In the genomic region with DNA sequence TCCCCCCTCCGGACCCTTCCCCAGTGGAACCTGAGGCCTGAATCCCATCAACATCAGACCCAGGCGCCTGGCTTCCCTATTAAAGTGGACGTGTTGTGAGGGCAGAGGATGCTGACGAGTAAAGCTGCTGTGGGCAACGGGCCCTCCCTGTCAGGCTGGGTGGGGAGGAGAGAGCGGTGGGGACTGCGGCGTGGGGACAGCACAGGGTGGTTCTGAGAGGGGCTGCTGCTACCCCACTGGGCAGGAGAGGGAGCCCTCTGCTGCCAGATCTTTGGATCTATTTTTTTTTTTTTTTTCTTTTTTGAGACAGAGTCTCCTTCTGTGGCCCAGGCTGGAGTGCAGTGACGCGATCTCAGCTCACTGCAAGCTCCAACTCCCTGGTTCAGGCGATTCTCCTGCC, we compare ENCODE assay signal across 13 cellular contexts. TPM values are rescaled to one million over a fixed set of nuclear protein-coding genes. Genes with fewer than 3 reads are reported as not detected.
DNase-seq lines count a peak whose midpoint lies in the region; ATAC-seq, FAIRE-seq and TF ChIP-seq lines count a peak whose summit lies in the region.
"Had no signal": no experiment of that assay in that cellular context is flagged by ENCODE, and none has a peak within 500 bp of the region (broad histone marks: within the 10 kb centered on the region; RNA-seq: fewer than 3 reads in every experiment).

No MANE protein-coding gene starts in this region.

- no peak overlapping the region for H2BK120ac ChIP-seq in IMR-90 (ENCODE audit: low read depth, low read length)

- no peak for TF ChIP-seq POLR2A in IMR-90 (IDR thresholded peaks at IDR 0.05; ENCODE audit: low read depth, low read length)

- H3K27ac ChIP-seq in IMR-90 (ENCODE audit: insufficient read depth, low read length) (no peak overlapping the region), astrocyte (ENCODE audit: low read depth, low read length) (peak overlapping the region; percentile 7), osteoblast (ENCODE audit: low read depth, low read length) (no peak overlapping the region), ascending aorta (no peak overlapping the region)
- H3K27ac ChIP-seq: pancreas, VCaP had no signal

- no peak overlapping the region for H3K4ac ChIP-seq in IMR-90 (ENCODE audit: low read depth, low read length)

- H3K4me3 Mint-ChIP-seq in astrocyte (ENCODE audit: unreplicated experiment), result no peak overlapping the region
- H3K4me3 Mint-ChIP-seq: brain had no signal

- no peaks in the 10 kb centered on the region for H3K36me3 Mint-ChIP-seq in astrocyte (ENCODE audit: low read depth, unreplicated experiment)
- H3K36me3 Mint-ChIP-seq: brain had no signal

- no peak overlapping the region for H2BK5ac ChIP-seq in IMR-90 (ENCODE audit: low read depth, low read length, poor library complexity, severe bottlenecking)

- peak; percentile 43 for TF ChIP-seq CTCF in IMR-90 (conservative IDR thresholded peaks at IDR 0.05; ENCODE audit: low read depth, low read length)
- no peak for TF ChIP-seq CTCF in astrocyte (IDR thresholded peaks at IDR 0.05; ENCODE audit: insufficient read depth, low read depth, low read length)
- peak; percentile 36 for TF ChIP-seq CTCF in osteoblast (IDR thresholded peaks at IDR 0.05; ENCODE audit: extremely low read depth, low read depth, low read length)
- TF ChIP-seq CTCF in ascending aorta (IDR thresholded peaks at IDR 0.05), result peak in 1 of 3 experiments; percentile 7

- H3K4me3 ChIP-seq in IMR-90 (ENCODE audit: insufficient read depth, low read depth, low read length), result no peak overlapping the region
- no peak overlapping the region for H3K4me3 ChIP-seq in astrocyte (ENCODE audit: insufficient read depth, low read depth, low read length)
- H3K4me3 ChIP-seq in osteoblast (ENCODE audit: insufficient read depth, low read length), result no peak overlapping the region
- H3K4me3 ChIP-seq in ascending aorta, result no peak overlapping the region
- H3K4me3 ChIP-seq: pancreas had no signal

- H3K27me3 ChIP-seq in IMR-90 (ENCODE audit: control insufficient read depth, insufficient read depth, low read length), result peaks cover 22% of the 10 kb centered on the region
- peaks cover 1% of the 10 kb centered on the region for H3K27me3 ChIP-seq in astrocyte (ENCODE audit: insufficient read depth, low read length)
- peaks cover 4% of the 10 kb centered on the region for H3K27me3 ChIP-seq in osteoblast (ENCODE audit: insufficient read depth, low read length)
- H3K27me3 ChIP-seq in ascending aorta, result no peaks in the 10 kb centered on the region
- H3K27me3 ChIP-seq: pancreas had no signal

- no peak overlapping the region for H4K91ac ChIP-seq in IMR-90 (ENCODE audit: insufficient read depth, low read depth, low read length)

- H3K4me2 ChIP-seq in IMR-90 (ENCODE audit: low read depth, low read length) (no peak overlapping the region), astrocyte (ENCODE audit: low read length) (no peak overlapping the region), osteoblast (ENCODE audit: insufficient read depth, low read length) (no peak overlapping the region)

- H3K27ac Mint-ChIP-seq in astrocyte (ENCODE audit: unreplicated experiment), result peak overlapping the region; percentile 86
- H3K27ac Mint-ChIP-seq: brain had no signal

- H3K9me3 ChIP-seq in IMR-90 (ENCODE audit: control insufficient read depth, insufficient read depth, low read length) (no peaks in the 10 kb centered on the region), astrocyte (ENCODE audit: insufficient read depth, low read depth, low read length) (no peaks in the 10 kb centered on the region), osteoblast (ENCODE audit: low read depth, low read length) (no peaks in the 10 kb centered on the region), ascending aorta (no peaks in the 10 kb centered on the region)
- H3K9me3 ChIP-seq: pancreas had no signal

- ATAC-seq in IMR-90 (ENCODE audit: low read depth), result peak; percentile 69
- ATAC-seq in GM18519 (IDR thresholded peaks at IDR 0.05; ENCODE audit: low FRiP score, unreplicated experiment), result no peak
- no peak for ATAC-seq in GM19397 (IDR thresholded peaks at IDR 0.05; ENCODE audit: unreplicated experiment)

- H3K36me3 ChIP-seq in IMR-90 (ENCODE audit: control insufficient read depth, insufficient read depth, low read length) (no peaks in the 10 kb centered on the region), astrocyte (ENCODE audit: insufficient read depth, low read length) (no peaks in the 10 kb centered on the region), osteoblast (ENCODE audit: insufficient read depth, low read length) (no peaks in the 10 kb centered on the region), ascending aorta (no peaks in the 10 kb centered on the region)
- H3K36me3 ChIP-seq: pancreas had no signal

- H3K9me3 Mint-ChIP-seq in astrocyte (ENCODE audit: unreplicated experiment), result peaks cover 3% of the 10 kb centered on the region

- H2BK15ac ChIP-seq in IMR-90 (ENCODE audit: low read depth, low read length), result no peak overlapping the region

- DNase-seq in DMS53 (lab: John Stamatoyannopoulos, UW), result peak; percentile 43
- DNase-seq in DMS53 treated with DMSO at 0.1 percent for 48 hours (lab: John Stamatoyannopoulos, UW; ENCODE audit: unreplicated experiment), result no peak
- DNase-seq in IMR-90, result no peak
- DNase-seq in astrocyte (ENCODE audit: low read depth), result no peak
- peak; percentile 82 for DNase-seq in osteoblast (ENCODE audit: insufficient read length, low spot score, missing footprints)
- no peak for DNase-seq in ascending aorta (ENCODE audit: low spot score in 2 of 2)
- DNase-seq: NCI-H1694 treated with DMSO at 0.1 percent for 48 hours had no signal

- POLR2A ChIA-PET in IMR-90 (lab: Charles Lee; ENCODE audit: unreplicated experiment), result no interaction called here

- H3K79me1 ChIP-seq in IMR-90 (ENCODE audit: low read depth in 1 of 2, low read length in 2 of 2), result no peaks in the 10 kb centered on the region

- no peaks in the 10 kb centered on the region for H3K4me1 ChIP-seq in IMR-90 (ENCODE audit: control insufficient read depth, insufficient read depth, low read length)
- H3K4me1 ChIP-seq in astrocyte (ENCODE audit: insufficient read depth, low read length), result peaks cover 12% of the 10 kb centered on the region
- H3K4me1 ChIP-seq in osteoblast (ENCODE audit: insufficient read depth, low read length), result no peaks in the 10 kb centered on the region
- H3K4me1 ChIP-seq in ascending aorta, result no peaks in the 10 kb centered on the region
- H3K4me1 ChIP-seq: pancreas had no signal

- TF ChIP-seq RAD21 in IMR-90 (IDR thresholded peaks at IDR 0.05; ENCODE audit: low read length), result peak; percentile 52

- H3K23ac ChIP-seq in IMR-90 (ENCODE audit: low read depth, low read length), result no peak overlapping the region

- H3K18ac ChIP-seq in IMR-90 (ENCODE audit: low read depth, low read length), result no peak overlapping the region

- no peaks in the 10 kb centered on the region for H3K79me2 ChIP-seq in astrocyte (ENCODE audit: insufficient read depth, low read length)
- H3K79me2 ChIP-seq in osteoblast (ENCODE audit: insufficient read depth, low read length), result no peaks in the 10 kb centered on the region

- H3K9ac ChIP-seq in IMR-90 (ENCODE audit: low read depth, low read length) (no peak overlapping the region), astrocyte (ENCODE audit: low read length) (peak overlapping the region; percentile 56)

- peaks cover 4% of the 10 kb centered on the region for H3K4me1 Mint-ChIP-seq in astrocyte (ENCODE audit: low read depth, unreplicated experiment)

- H2BK20ac ChIP-seq in IMR-90 (ENCODE audit: low read depth, low read length), result no peak overlapping the region

- H3K14ac ChIP-seq in IMR-90 (replicated peaks; ENCODE audit: low read depth, low read length), result no peak overlapping the region

- no peak overlapping the region for H3K56ac ChIP-seq in IMR-90 (ENCODE audit: extremely low read depth, insufficient read depth, low read length)

- H2AK9ac ChIP-seq in IMR-90 (replicated peaks; ENCODE audit: low read depth, low read length, poor library complexity), result no peak overlapping the region

- CTCF ChIA-PET in IMR-90 (lab: Yijun Ruan, JAX), result no interaction called here

- in situ Hi-C loops in IMR-90 (cut with MboI; ENCODE audit: low sequenced_read_pairs), result no loop called here

- no peak overlapping the region for H2AK5ac ChIP-seq in IMR-90 (ENCODE audit: low read depth, low read length)

- 80% methylated on average over 1 of the region's 11 CpGs; no CpG with 5 or more reads in 1 of the 2 experiments for WGBS in IMR-90 (ENCODE audit: extremely low coverage in 2 of 2, insufficient read length in 1 of 2), 2 experiments

- no peaks in the 10 kb centered on the region for H3K9me1 ChIP-seq in IMR-90 (ENCODE audit: insufficient read depth, low read length)

- H2AFZ ChIP-seq in IMR-90 (replicated peaks; ENCODE audit: low read length, poor library complexity) (no peak overlapping the region), astrocyte (ENCODE audit: low read depth, low read length) (no peak overlapping the region), osteoblast (ENCODE audit: low read length) (no peak overlapping the region)

- no peak overlapping the region for H4K5ac ChIP-seq in IMR-90 (ENCODE audit: low read depth, low read length)

- FAIRE-seq in astrocyte (lab: Jason Lieb, UNC), result no peak
- FAIRE-seq: A204.1, pancreas had no signal

- peaks cover 4% of the 10 kb centered on the region for H3K27me3 Mint-ChIP-seq in astrocyte (ENCODE audit: low read depth, unreplicated experiment)

- dilution Hi-C loops in IMR-90 (cut with HindIII; ENCODE audit: low sequenced_read_pairs, unreplicated experiment), result no loop called here

- no TSS peak for BruUV-seq in IMR-90 (replicated peaks; lab: Mats Ljungman, UMichigan)

- no peak overlapping the region for H4K8ac ChIP-seq in IMR-90 (ENCODE audit: low read depth in 2 of 2, low read length in 2 of 2)

- H4K20me1 ChIP-seq in IMR-90 (ENCODE audit: insufficient read depth, low read length) (no peaks in the 10 kb centered on the region), astrocyte (ENCODE audit: insufficient read depth, low read length) (no peaks in the 10 kb centered on the region), osteoblast (ENCODE audit: insufficient read depth, low read length) (no peaks in the 10 kb centered on the region)

- intact Hi-C loops in IMR-90 (cut with micrococcal nuclease) (no loop called here), ascending aorta (cut with DNase I) (no loop called here)

TF ChIP-seq in IMR-90, 13 proteins besides CTCF, POLR2A, EP300 and RAD21:
- peak; percentile 23; the same call in 1 of the 2 replicates for TF ChIP-seq SMC3 (IDR thresholded peaks at IDR 0.05; ENCODE audit: low read depth, low read length)
- TF ChIP-seq MAFK (IDR thresholded peaks at IDR 0.05; ENCODE audit: low read depth, low read length), result no peak

RNA-seq across cellular contexts. Expression of a gene that starts 5.9 kb away (rescaled TPM):
- total RNA-seq in IMR-90 (2012; rRNA removed), result not detected in 2 replicates
- not detected in 2 replicates for polyA plus RNA-seq in IMR-90 (2012; rRNA removed)
- not detected in 2 replicates for polyA plus RNA-seq in IMR-90 (2012; cell fraction: cytosol; rRNA removed)
- not detected in 2 replicates for polyA plus RNA-seq in IMR-90 (2012; cell fraction: nucleus; rRNA removed; ENCODE audit: low replicate concordance)
- total RNA-seq in astrocyte, result not detected in 2 replicates
- not detected in 2 replicates for total RNA-seq in osteoblast
- total RNA-seq in ascending aorta, result not detected
- total RNA-seq: pancreas had no signal

RNA-seq across cellular contexts. Expression of a gene that starts 20.8 kb away (rescaled TPM):
- total RNA-seq in IMR-90 (2012; rRNA removed), result 16.9 and 17.4 TPM in 2 replicates
- polyA plus RNA-seq in IMR-90 (2012; rRNA removed), result 17.9 and 21.1 TPM in 2 replicates
- 12.4 and 21.0 TPM in 2 replicates for polyA plus RNA-seq in IMR-90 (2012; cell fraction: cytosol; rRNA removed)
- polyA plus RNA-seq in IMR-90 (2012; cell fraction: nucleus; rRNA removed; ENCODE audit: low replicate concordance), result 38.6 and 57.0 TPM in 2 replicates
- 26.0 and 28.9 TPM in 2 replicates for total RNA-seq in astrocyte
- 20.3 and 23.5 TPM in 2 replicates for total RNA-seq in osteoblast
- 23.4 TPM for total RNA-seq in ascending aorta

Comparison
In these comparisons a context has a peak if more than half of its experiments do, and no peak if none do; other contexts are left out.
1. DNase-seq: peak in DMS53 (single experiment) and osteoblast (single experiment); none in DMS53 treated with DMSO at 0.1 percent for 48 hours (single experiment), IMR-90 (single experiment), astrocyte (single experiment) and ascending aorta (0 of 2).